ENCODE assay signal across 9 cellular contexts in genomic region chr4:70714061-70714468, GRCh38. TPM values are rescaled to one million over a fixed set of nuclear protein-coding genes. Genes with fewer than 3 reads are reported as not detected.
DNase-seq lines count a peak whose midpoint lies in the region; ATAC-seq, FAIRE-seq and TF ChIP-seq lines count a peak whose summit lies in the region.
"Had no signal": no experiment of that assay in that cellular context is flagged by ENCODE, and none has a peak within 500 bp of the region (broad histone marks: within the 10 kb centered on the region; RNA-seq: fewer than 3 reads in every experiment).

No MANE protein-coding gene starts in this region.

- no peaks in the 10 kb centered on the region for H3K9me3 Mint-ChIP-seq in progenitor cell of endocrine pancreas (ENCODE audit: low read depth)

- 64 to 88% methylated on average over 3 of the region's 3 CpGs for whole genome bisulfite sequencing in transverse colon (ENCODE audit: low coverage in 1 of 2), 2 donors

- no peaks in the 10 kb centered on the region for H3K27me3 Mint-ChIP-seq in T-helper 17 cell
- no peaks in the 10 kb centered on the region for H3K27me3 Mint-ChIP-seq in progenitor cell of endocrine pancreas

- no peak overlapping the region for H3K4me3 ChIP-seq in transverse colon

- peaks cover 0 to 24% (median 2%) of the 10 kb centered on the region in 4 donors for H3K4me1 ChIP-seq in transverse colon

- no peaks in the 10 kb centered on the region for H3K27me3 ChIP-seq in transverse colon

- no peak overlapping the region for H3K4me3 Mint-ChIP-seq in T-helper 17 cell
- no peak overlapping the region for H3K4me3 Mint-ChIP-seq in progenitor cell of endocrine pancreas (ENCODE audit: low read depth)

- intact Hi-C loops in sciatic nerve (cut with DNase I) = no loop called here
- intact Hi-C loops in transverse colon (cut with DNase I; ENCODE audit: low total_unique reads) = no loop called here

- ATAC-seq in GM19351 (IDR thresholded peaks at IDR 0.05; ENCODE audit: unreplicated experiment) (peak; percentile 31), HG02885 (IDR thresholded peaks at IDR 0.05; ENCODE audit: poor library complexity, unreplicated experiment) (peak; percentile 27), T-helper 17 cell (peak; percentile 14), sciatic nerve (peak; percentile 17)

- H3K4me1 Mint-ChIP-seq in T-helper 17 cell (peaks cover 19% of the 10 kb centered on the region), progenitor cell of endocrine pancreas (ENCODE audit: low read depth) (peaks cover 26% of the 10 kb centered on the region)

- H3K9me3 ChIP-seq in T-helper 17 cell (ENCODE audit: control insufficient read depth, low read length, poor library complexity, severe bottlenecking) = no peaks in the 10 kb centered on the region
- no peaks in the 10 kb centered on the region for H3K9me3 ChIP-seq in transverse colon

- TF ChIP-seq CTCF in transverse colon (IDR thresholded peaks at IDR 0.05) (no peak), progenitor cell of endocrine pancreas (IDR thresholded peaks at IDR 0.05; ENCODE audit: unreplicated experiment) (no peak)

- H3K27ac ChIP-seq in transverse colon = peak overlapping the region in 1 of 4 donors; percentile 18

- DNase-seq in T-helper 17 cell = no peak
- no peak for DNase-seq in sciatic nerve (ENCODE audit: low spot score)
- DNase-seq in NCI-H2227 (lab: John Stamatoyannopoulos, UW; ENCODE audit: unreplicated experiment) = no peak
- DNase-seq in transverse colon = no peak
- no peak for DNase-seq in GM19239 (ENCODE audit: insufficient read length, low spot score)
- no peak for DNase-seq in progenitor cell of endocrine pancreas (ENCODE audit: low spot score, unreplicated experiment)
- DNase-seq: NCI-H510A had no signal

- no peak for TF ChIP-seq POLR2A in transverse colon (IDR thresholded peaks at IDR 0.05)

- H3K27ac Mint-ChIP-seq in T-helper 17 cell (no peak overlapping the region), progenitor cell of endocrine pancreas (no peak overlapping the region)

- no peaks in the 10 kb centered on the region for H3K36me3 ChIP-seq in transverse colon

- TF ChIP-seq EP300 in transverse colon (IDR thresholded peaks at IDR 0.05; ENCODE audit: low read depth) = no peak

- in situ Hi-C loops in transverse colon (cut with MboI; ENCODE audit: low pct_ligation_motif_present in 1 of 4, low pct_unique_long_range_greater_than_20kb in 1 of 4, low sequenced_read_pairs in 3 of 4) = no loop called here

- H3K36me3 Mint-ChIP-seq in T-helper 17 cell (ENCODE audit: low read depth) (no peaks in the 10 kb centered on the region), progenitor cell of endocrine pancreas (ENCODE audit: insufficient read depth) (peaks cover 2% of the 10 kb centered on the region)

- FAIRE-seq in GM19239 (lab: Jason Lieb, UNC) = no peak

RNA-seq across cellular contexts. Expression of gene RUFY3, which starts 7.7 kb away (rescaled TPM):
- total RNA-seq in T-helper 17 cell = 10 to 100 TPM; 32.8 to 33.0 TPM
- total RNA-seq in sciatic nerve = 109 TPM
- 10 to 100 TPM; 39.6 to 93.9 (median 50.8) TPM for total RNA-seq in transverse colon
- total RNA-seq in progenitor cell of endocrine pancreas = 103 TPM in 2 replicates

RNA-seq across cellular contexts. Expression of gene UTP3, which starts 25.7 kb away (rescaled TPM):
- total RNA-seq in T-helper 17 cell (10 to 100 TPM; 16.8 to 18.1 TPM), sciatic nerve (21.5 TPM), transverse colon (10 to 100 TPM in 3 of 4 donors, 1 to 10 TPM in 1; 3.7 to 23.1 (median 19.4) TPM), progenitor cell of endocrine pancreas (25.5 and 27.7 TPM in 2 replicates)

RNA-seq across cellular contexts. Expression of gene JCHAIN, which starts 47.8 kb away (rescaled TPM):
- total RNA-seq in T-helper 17 cell = 1 to 10 TPM in 1 of 2 donors, not detected in 1; 2.8 TPM
- total RNA-seq in sciatic nerve = 13.3 TPM
- 1,000 to 10,000 TPM in 1 of 4 donors, 100 to 1,000 TPM in 1, 10 to 100 TPM in 2; 38.2 to 1,497 (median 176) TPM for total RNA-seq in transverse colon
- not detected in 2 replicates for total RNA-seq in progenitor cell of endocrine pancreas
